Comparison of ENCODE assay signal across 2 cellular contexts in genomic region chr2:70099270-70099669, GRCh38.
A peak's percentile ranks its signal among the peaks of the same experiment; 100 is the strongest.
TF ChIP-seq lines count a peak whose summit lies in the region.

No MANE protein-coding gene starts in this region.

TF ChIP-seq in HEK293, 187 proteins besides CTCF, POLR2A, EP300 and RAD21:
- TF ChIP-seq ZFP69B (tag by site-specific recombination; IDR thresholded peaks at IDR 0.05) (no peak), ZNF362 (tag by site-specific recombination; IDR thresholded peaks at IDR 0.05) (0 out of 2 replicates have a peak, but pooled peaks have one; percentile 20)

TF ChIP-seq in GM12878, 131 proteins besides CTCF, POLR2A, EP300 and RAD21:
- TF ChIP-seq MTA2 (IDR thresholded peaks at IDR 0.05; ENCODE audit: low read depth) (peak; percentile 44; the same call in 1 of the 2 replicates), ATF7 (IDR thresholded peaks at IDR 0.05; ENCODE audit: low read depth) (peak; percentile 22; the same call in 1 of the 2 replicates), ZNF622 (IDR thresholded peaks at IDR 0.05) (no peak), ESRRA (IDR thresholded peaks at IDR 0.05; ENCODE audit: low read length) (no peak), STAT3 (IDR thresholded peaks at IDR 0.05; ENCODE audit: low read depth, low read length) (no peak), CUX1 (IDR thresholded peaks at IDR 0.05; ENCODE audit: insufficient replicate concordance, low read depth, low read length) (no peak), IKZF1 (conservative IDR thresholded peaks at IDR 0.05) (0 out of 2 replicates have a peak, but pooled peaks have one; percentile 13), SP1 (IDR thresholded peaks at IDR 0.05; ENCODE audit: low read depth, low read length) (no peak), NBN (IDR thresholded peaks at IDR 0.05) (peak; percentile 27; the same call in 1 of the 2 replicates), IKZF2 (IDR thresholded peaks at IDR 0.05) (peak in 1 of 2 experiments; percentile 20; a peak in 1 of 4 replicates), ZNF384 (IDR thresholded peaks at IDR 0.05; ENCODE audit: borderline replicate concordance, low read depth, low read length) (peak; percentile 62; the same call in 1 of the 2 replicates), RUNX3 (IDR thresholded peaks at IDR 0.05; ENCODE audit: low read length) (peak; percentile 39), REST (IDR thresholded peaks at IDR 0.05; ENCODE audit: low read depth, low read length) (no peak)
